1 cellular context compared by ENCODE assay signal in the genomic region with DNA sequence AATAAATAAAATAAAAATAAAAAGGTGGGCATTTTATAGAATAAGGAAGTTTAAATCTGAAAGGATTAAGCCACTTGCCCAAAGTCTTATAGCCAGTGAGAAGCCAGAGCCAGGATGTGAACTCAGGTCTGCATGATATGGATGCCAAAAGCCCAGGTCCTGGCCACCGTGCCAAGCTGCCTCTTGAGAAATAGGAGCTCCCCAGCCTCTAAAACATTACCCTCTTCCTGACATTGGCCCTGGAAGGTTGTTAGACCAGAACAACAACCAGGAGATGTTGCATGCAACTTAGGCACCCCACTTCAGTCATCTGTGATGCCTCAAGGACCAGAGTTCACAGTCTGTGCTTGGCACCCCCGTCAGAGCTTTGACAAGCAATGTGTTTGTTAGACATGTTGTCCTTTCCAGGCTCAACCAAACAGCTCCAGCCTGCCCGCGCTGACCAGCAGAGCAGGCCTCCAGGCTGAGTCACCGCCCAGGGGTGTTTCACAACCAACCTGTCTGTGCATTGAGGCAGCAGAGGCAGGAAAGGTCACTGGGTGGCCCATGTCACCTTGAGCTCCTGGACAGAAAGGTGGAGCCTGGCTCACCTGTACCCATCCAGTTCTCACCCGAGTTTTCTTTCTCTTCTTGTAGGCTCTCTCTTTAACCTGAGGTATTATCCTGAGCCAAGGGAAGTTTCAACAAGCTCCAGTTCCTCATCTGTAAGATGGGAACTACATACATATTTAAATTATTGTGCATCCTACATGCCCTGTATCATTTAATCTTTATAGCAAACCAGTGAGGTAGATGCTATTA.
TF ChIP-seq lines count a peak whose summit lies in the region.

No MANE protein-coding gene starts in this region.

TF ChIP-seq in GM23338, 12 proteins besides CTCF, POLR2A, EP300 and RAD21 (continued from another document):
- no peak for TF ChIP-seq ZNF331 (CRISPR knock-in tag; IDR thresholded peaks at IDR 0.05; ENCODE audit: low read depth)
